ENCODE assay signal across 1 cellular context in genomic region chr1:30100186-30100862, GRCh38.
TF ChIP-seq lines count a peak whose summit lies in the region.

No MANE protein-coding gene starts in this region.

TF ChIP-seq in H1, 55 proteins besides CTCF, POLR2A, EP300 and RAD21 (continued from another document):
- TF ChIP-seq SAP30 (IDR thresholded peaks at IDR 0.05; ENCODE audit: insufficient read depth, insufficient replicate concordance, low read length), result no peak
TF ChIP-seq in H1: peak in this region for 0.
